ENCODE assay signal across 34 cellular contexts in the genomic region with DNA sequence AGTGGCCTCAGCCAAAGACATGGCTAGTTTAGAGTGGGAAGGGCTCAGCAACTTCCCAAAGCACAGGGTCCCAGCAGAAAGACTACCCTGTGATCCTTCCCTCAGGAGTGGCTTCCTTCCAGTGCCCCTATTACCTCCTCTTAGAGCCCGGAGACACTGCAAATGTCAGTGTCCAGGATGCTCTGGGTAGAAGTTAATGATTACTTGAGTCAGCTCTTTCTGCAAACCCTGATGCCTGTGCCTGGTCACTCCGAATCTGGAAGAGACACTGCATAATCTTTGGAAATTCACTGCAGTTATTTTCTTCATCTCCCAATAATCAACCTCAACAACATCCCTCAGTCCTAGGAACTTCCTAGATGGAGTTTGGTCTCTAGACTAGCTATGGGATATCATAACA.
"Had no signal": no experiment of that assay in that cellular context is flagged by ENCODE, and none has a peak within 500 bp of the region (broad histone marks: within the 10 kb centered on the region; RNA-seq: fewer than 3 reads in every experiment).

No MANE protein-coding gene starts in this region.

- H3K9me3 ChIP-seq: adrenal gland, ascending aorta, breast epithelium, colonic mucosa, esophagus squamous epithelium, gastroesophageal sphincter, heart left ventricle had no signal

- H3K4me3 ChIP-seq: adrenal gland, ascending aorta, breast epithelium, cardiac muscle cell, colonic mucosa, esophagus squamous epithelium, gastroesophageal sphincter, heart left ventricle had no signal

- H3K27ac ChIP-seq: adrenal gland, ascending aorta, breast epithelium, cardiac muscle cell, colonic mucosa, epithelial cell of prostate, esophagus squamous epithelium, gastroesophageal sphincter, heart left ventricle, WERI-Rb-1 had no signal

- ATAC-seq: activated CD4-positive, CD25-positive, alpha-beta regulatory T cell treated with anti-CD3 and anti-CD28 coated beads, Interleukin-2, amount 50 U/mL, for 24 hours; activated CD8-positive, alpha-beta T cell treated with anti-CD3 and anti-CD28 coated beads for 36 hours; activated naive CD8-positive, alpha-beta T cell treated with anti-CD3 and anti-CD28 coated beads, Interleukin-2, amount 50 U/mL, for 24 hours; activated T-cell treated with anti-CD3 and anti-CD28 coated beads, Interleukin-2, amount 50 U/mL, for 4 hours; activated T-helper 17 cell treated with anti-CD3 and anti-CD28 coated beads, Interleukin-2, amount 50 U/mL, for 72 hours; gastroesophageal sphincter; heart left ventricle; T-helper 17 cell had no signal

- DNase-seq: activated B cell treated with CpG ODN at 0.5 μM for 24 hours; activated CD4-positive, alpha-beta T cell treated with anti-CD3 and anti-CD28 coated beads for 48 hours; activated CD4-positive, alpha-beta T cell treated with anti-CD3 and anti-CD28 coated beads, Interleukin-2, amount 50 U/mL, for 1 hour; activated CD4-positive, alpha-beta T cell treated with anti-CD3 and anti-CD28 coated beads, Interleukin-2, amount 50 U/mL, for 48 hours; activated CD8-positive, alpha-beta memory T cell treated with anti-CD3 and anti-CD28 coated beads for 24 hours; activated CD8-positive, alpha-beta T cell treated with anti-CD3 and anti-CD28 coated beads for 36 hours; activated effector memory CD4-positive, alpha-beta T cell treated with Interleukin-2 at 50 U/mL for 16 hours; activated gamma-delta T cell treated with Interleukin-2 at 50 U/mL for 16 hours; activated naive CD4-positive, alpha-beta T cell treated with Interleukin-2 at 50 U/mL for 16 hours; activated naive CD8-positive, alpha-beta T cell treated with anti-CD3 and anti-CD28 coated beads for 36 hours; activated naive CD8-positive, alpha-beta T cell treated with anti-CD3 and anti-CD28 coated beads, Interleukin-2, amount 50 U/mL, for 24 hours; activated T-cell treated with anti-CD3 and anti-CD28 coated beads, Interleukin-2, amount 50 U/mL, for 4 hours; adrenal gland; amygdala; central memory CD4-positive, alpha-beta T cell; cerebellar nuclear complex; colonic mucosa; effector CD8-positive, alpha-beta T cell; esophagus squamous epithelium; foreskin melanocyte; heart left ventricle; T-helper 1 cell; T-helper 17 cell; T1000; WERI-Rb-1 had no signal

- H3K4me1 ChIP-seq: ascending aorta, breast epithelium had no signal

- FAIRE-seq: endometrium, endothelial cell of umbilical vein had no signal

- H3K36me3 ChIP-seq: adrenal gland, ascending aorta, breast epithelium, cardiac muscle cell, colonic mucosa, esophagus squamous epithelium, gastroesophageal sphincter, heart left ventricle, WERI-Rb-1 had no signal

- H3K27me3 ChIP-seq: adrenal gland, ascending aorta, breast epithelium, colonic mucosa, esophagus squamous epithelium, gastroesophageal sphincter, heart left ventricle had no signal
